In the genomic region with DNA sequence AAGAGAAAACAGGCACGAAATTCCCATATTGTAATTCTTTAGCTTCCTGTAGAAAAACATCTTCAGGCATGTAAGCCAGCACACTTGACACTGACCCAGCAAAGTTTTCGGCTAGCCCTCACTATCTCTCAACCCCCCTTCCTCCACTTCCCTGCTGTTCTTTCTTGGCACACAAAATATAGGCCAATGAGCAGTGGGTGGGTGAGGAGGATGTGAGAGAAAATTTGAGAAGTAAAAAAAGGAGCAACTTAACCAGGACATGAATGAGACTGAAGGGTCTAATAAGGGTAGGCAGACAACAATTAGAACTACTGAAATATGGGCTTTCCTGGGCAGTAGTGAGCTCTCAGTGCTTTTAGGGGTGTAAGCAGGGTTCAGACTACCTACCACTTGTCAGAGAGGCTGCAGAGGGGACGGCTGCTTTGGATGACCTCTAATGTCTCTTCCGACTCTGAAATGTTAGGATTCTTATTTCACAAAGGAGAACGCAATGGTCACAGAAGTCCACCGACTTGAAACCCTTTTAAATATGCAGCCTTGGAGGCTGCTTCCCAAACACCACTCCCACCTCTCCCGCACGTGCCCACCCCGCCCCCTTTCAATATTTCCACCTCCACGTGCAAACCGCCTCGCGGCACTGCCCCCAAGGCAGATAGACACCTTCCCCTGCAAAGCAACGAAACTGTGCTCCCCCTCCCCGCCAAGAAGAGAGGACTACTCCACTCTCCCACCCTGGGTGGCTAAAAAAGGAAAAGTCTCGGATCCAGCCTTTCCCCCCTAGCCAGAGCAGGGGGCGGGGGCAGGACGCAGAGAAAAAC, we compare ENCODE assay signal across 2 cellular contexts.
A peak's percentile ranks its signal among the peaks of the same experiment; 100 is the strongest.
TF ChIP-seq lines count a peak whose summit lies in the region.

No MANE protein-coding gene starts in this region.

TF ChIP-seq in GM23338, 12 proteins besides CTCF, POLR2A, EP300 and RAD21:
- TF ChIP-seq JUNB (IDR thresholded peaks at IDR 0.05; ENCODE audit: unreplicated experiment) (no peak), CREB1 (CRISPR knock-in tag; IDR thresholded peaks at IDR 0.05; ENCODE audit: low read depth) (no peak), EZH2 (IDR thresholded peaks at IDR 0.05; ENCODE audit: low read depth, unreplicated experiment) (no peak), POLR2AphosphoS5 (IDR thresholded peaks at IDR 0.05; ENCODE audit: low read depth) (no peak), NANOG (IDR thresholded peaks at IDR 0.05; ENCODE audit: borderline replicate concordance) (no peak), STAT1 (IDR thresholded peaks at IDR 0.05; ENCODE audit: unreplicated experiment) (no peak), ZNF114 (CRISPR knock-in tag; IDR thresholded peaks at IDR 0.05) (no peak), EZH2phosphoT487 (IDR thresholded peaks at IDR 0.05; ENCODE audit: unreplicated experiment) (no peak)
- TF ChIP-seq, protein P1, sequence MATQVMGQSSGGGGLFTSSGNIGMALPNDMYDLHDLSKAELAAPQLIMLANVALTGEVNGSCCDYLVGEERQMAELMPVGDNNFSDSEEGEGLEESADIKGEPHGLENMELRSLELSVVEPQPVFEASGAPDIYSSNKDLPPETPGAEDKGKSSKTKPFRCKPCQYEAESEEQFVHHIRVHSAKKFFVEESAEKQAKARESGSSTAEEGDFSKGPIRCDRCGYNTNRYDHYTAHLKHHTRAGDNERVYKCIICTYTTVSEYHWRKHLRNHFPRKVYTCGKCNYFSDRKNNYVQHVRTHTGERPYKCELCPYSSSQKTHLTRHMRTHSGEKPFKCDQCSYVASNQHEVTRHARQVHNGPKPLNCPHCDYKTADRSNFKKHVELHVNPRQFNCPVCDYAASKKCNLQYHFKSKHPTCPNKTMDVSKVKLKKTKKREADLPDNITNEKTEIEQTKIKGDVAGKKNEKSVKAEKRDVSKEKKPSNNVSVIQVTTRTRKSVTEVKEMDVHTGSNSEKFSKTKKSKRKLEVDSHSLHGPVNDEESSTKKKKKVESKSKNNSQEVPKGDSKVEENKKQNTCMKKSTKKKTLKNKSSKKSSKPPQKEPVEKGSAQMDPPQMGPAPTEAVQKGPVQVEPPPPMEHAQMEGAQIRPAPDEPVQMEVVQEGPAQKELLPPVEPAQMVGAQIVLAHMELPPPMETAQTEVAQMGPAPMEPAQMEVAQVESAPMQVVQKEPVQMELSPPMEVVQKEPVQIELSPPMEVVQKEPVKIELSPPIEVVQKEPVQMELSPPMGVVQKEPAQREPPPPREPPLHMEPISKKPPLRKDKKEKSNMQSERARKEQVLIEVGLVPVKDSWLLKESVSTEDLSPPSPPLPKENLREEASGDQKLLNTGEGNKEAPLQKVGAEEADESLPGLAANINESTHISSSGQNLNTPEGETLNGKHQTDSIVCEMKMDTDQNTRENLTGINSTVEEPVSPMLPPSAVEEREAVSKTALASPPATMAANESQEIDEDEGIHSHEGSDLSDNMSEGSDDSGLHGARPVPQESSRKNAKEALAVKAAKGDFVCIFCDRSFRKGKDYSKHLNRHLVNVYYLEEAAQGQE (IDR thresholded peaks at IDR 0.05; ENCODE audit: unreplicated experiment) = no peak

TF ChIP-seq in endothelial cell of umbilical vein, 7 proteins besides CTCF, POLR2A, EP300 and RAD21:
- TF ChIP-seq, protein P2, sequence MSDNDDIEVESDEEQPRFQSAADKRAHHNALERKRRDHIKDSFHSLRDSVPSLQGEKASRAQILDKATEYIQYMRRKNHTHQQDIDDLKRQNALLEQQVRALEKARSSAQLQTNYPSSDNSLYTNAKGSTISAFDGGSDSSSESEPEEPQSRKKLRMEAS (IDR thresholded peaks at IDR 0.05; ENCODE audit: insufficient read depth, insufficient read length) = peak; percentile 54
- TF ChIP-seq MYC (IDR thresholded peaks at IDR 0.05; ENCODE audit: low read depth, low read length) = no peak
